ENCODE assay signal across 17 cellular contexts in genomic region chr17:44091200-44091997, GRCh38. TPM values are rescaled to one million over a fixed set of nuclear protein-coding genes. Genes with fewer than 3 reads are reported as not detected.
DNase-seq lines count a peak whose midpoint lies in the region; ATAC-seq, FAIRE-seq and TF ChIP-seq lines count a peak whose summit lies in the region.
"Had no signal": no experiment of that assay in that cellular context is flagged by ENCODE, and none has a peak within 500 bp of the region (broad histone marks: within the 10 kb centered on the region; RNA-seq: fewer than 3 reads in every experiment).

No MANE protein-coding gene starts in this region.

- no peaks in the 10 kb centered on the region for H3K9me3 ChIP-seq in HEK293 (ENCODE audit: control insufficient read depth, insufficient read depth, low read depth, low read length)
- no peaks in the 10 kb centered on the region for H3K9me3 ChIP-seq in neural progenitor cell (ENCODE audit: low read depth)
- no peaks in the 10 kb centered on the region for H3K9me3 ChIP-seq in right cardiac atrium (ENCODE audit: control insufficient read depth, low read length)

- H3K36me3 ChIP-seq in HEK293 (ENCODE audit: control insufficient read depth in 2 of 2, insufficient read depth in 1 of 2, low read length in 2 of 2) = peaks cover 0 to 35% of the 10 kb centered on the region in 2 experiments; a peak in 2 of 3 replicates
- peaks cover 11% of the 10 kb centered on the region for H3K36me3 ChIP-seq in bronchial epithelial cell (ENCODE audit: control insufficient read depth, insufficient read depth, low read length)
- no peaks in the 10 kb centered on the region for H3K36me3 ChIP-seq in neural progenitor cell

- peaks cover 49% of the 10 kb centered on the region for H3K4me1 Mint-ChIP-seq in neural progenitor cell

- 86% methylated on average over 14 of the region's 14 CpGs for WGBS in right cardiac atrium

- no peak for TF ChIP-seq CTCF in HEK293 (tag by site-specific recombination; IDR thresholded peaks at IDR 0.05)
- TF ChIP-seq CTCF in bronchial epithelial cell (IDR thresholded peaks at IDR 0.05; ENCODE audit: insufficient read depth, low read length, severe bottlenecking) = no peak
- TF ChIP-seq CTCF in neural progenitor cell (IDR thresholded peaks at IDR 0.05) = no peak
- no peak for TF ChIP-seq CTCF in coronary artery (IDR thresholded peaks at IDR 0.05)

- no peak overlapping the region for H3K4me2 ChIP-seq in neural progenitor cell
- H3K4me2 ChIP-seq: PC-9 had no signal

- H4K20me1 ChIP-seq in neural progenitor cell (ENCODE audit: low read depth) = no peaks in the 10 kb centered on the region

- CTCF ChIA-PET in HEK293 (lab: Yijun Ruan, JAX) = no interaction called here

- no peaks in the 10 kb centered on the region for H3K9me3 Mint-ChIP-seq in neural progenitor cell

- H3K27me3 ChIP-seq in bronchial epithelial cell (ENCODE audit: control insufficient read depth, insufficient read depth, low read length) (no peaks in the 10 kb centered on the region), neural progenitor cell (no peaks in the 10 kb centered on the region), right cardiac atrium (ENCODE audit: control insufficient read depth, insufficient read depth) (no peaks in the 10 kb centered on the region)

- peaks cover 7% of the 10 kb centered on the region for H3K79me2 ChIP-seq in neural progenitor cell (ENCODE audit: low read depth)

- H3K27ac Mint-ChIP-seq in neural progenitor cell = peak overlapping the region; percentile 29

- H3K4me1 ChIP-seq in HEK293 (ENCODE audit: control insufficient read depth, insufficient read depth, low read length) (peaks cover 17% of the 10 kb centered on the region), neural progenitor cell (peaks cover 25% of the 10 kb centered on the region), right cardiac atrium (ENCODE audit: control insufficient read depth, insufficient read depth, low read length) (peaks cover 9% of the 10 kb centered on the region)

- DNase-seq in bronchial epithelial cell (ENCODE audit: low read depth) (no peak), neural progenitor cell (ENCODE audit: low spot score) (no peak), right cardiac atrium (no peak), coronary artery (ENCODE audit: low spot score) (no peak)
- DNase-seq: DMS 273 treated with DMSO at 0.1 percent for 48 hours, GDM1, KG1, NCI-H1048, NCI-H2081 treated with DMSO at 0.1 percent for 48 hours, NCI-H510A, NCI-H82, PC-9 had no signal

- H2AFZ ChIP-seq in neural progenitor cell (replicated peaks) = no peak overlapping the region
- H2AFZ ChIP-seq: PC-9 had no signal

- H3K4me3 ChIP-seq in HEK293 (ENCODE audit: low read depth, low read length) (no peak overlapping the region), bronchial epithelial cell (ENCODE audit: low read depth, low read length) (no peak overlapping the region), neural progenitor cell (no peak overlapping the region), right cardiac atrium (ENCODE audit: low read length) (no peak overlapping the region), coronary artery (no peak overlapping the region)
- H3K4me3 ChIP-seq: PC-9 had no signal

- POLR2A ChIA-PET in HEK293 (lab: Yijun Ruan, JAX) = interaction anchor here (1.2 kb wide), 1 partner anchor 32 kb away, joined by 3 read pairs; the partner anchor contains the start of gene HDAC5

- H3F3A ChIP-seq in neural progenitor cell (ENCODE audit: low read depth) = peaks cover 32% of the 10 kb centered on the region

- H3K4me3 Mint-ChIP-seq in neural progenitor cell = no peak overlapping the region
- H3K4me3 Mint-ChIP-seq: CD14-positive monocyte had no signal

- peaks cover 7% of the 10 kb centered on the region for H3K27me3 Mint-ChIP-seq in neural progenitor cell (ENCODE audit: insufficient read depth, low read depth)

- ATAC-seq in right cardiac atrium = no peak
- ATAC-seq: HCT116 had no signal

- no peak overlapping the region for H3K9ac ChIP-seq in neural progenitor cell

- H3K27ac ChIP-seq in HEK293 (ENCODE audit: extremely low read depth, low read depth, low read length) (no peak overlapping the region), neural progenitor cell (no peak overlapping the region), right cardiac atrium (ENCODE audit: low read length) (no peak overlapping the region), coronary artery (no peak overlapping the region)
- H3K27ac ChIP-seq: PC-9 had no signal

- peaks cover 7% of the 10 kb centered on the region for H3K36me3 Mint-ChIP-seq in neural progenitor cell

- intact Hi-C loops in right cardiac atrium (cut with DNase I) = no loop called here

- FAIRE-seq in bronchial epithelial cell (lab: Jason Lieb, UNC) = peak; percentile 47
- FAIRE-seq: GM12891, GM18507 had no signal

TF ChIP-seq in HEK293, 187 proteins besides CTCF, POLR2A, EP300 and RAD21:
- TF ChIP-seq ZNF561 (tag by site-specific recombination; IDR thresholded peaks at IDR 0.05; ENCODE audit: borderline replicate concordance) (no peak), ZIC2 (tag by site-specific recombination; IDR thresholded peaks at IDR 0.05) (0 out of 2 replicates have a peak, but pooled peaks have one; percentile 7), ZNF16 (tag by site-specific recombination; IDR thresholded peaks at IDR 0.05; ENCODE audit: low read depth) (no peak), TRIM28 (IDR thresholded peaks at IDR 0.05; ENCODE audit: borderline replicate concordance, low read length) (no peak), ZNF202 (tag by site-specific recombination; IDR thresholded peaks at IDR 0.05; ENCODE audit: borderline replicate concordance) (no peak)
- TF ChIP-seq, protein P1, sequence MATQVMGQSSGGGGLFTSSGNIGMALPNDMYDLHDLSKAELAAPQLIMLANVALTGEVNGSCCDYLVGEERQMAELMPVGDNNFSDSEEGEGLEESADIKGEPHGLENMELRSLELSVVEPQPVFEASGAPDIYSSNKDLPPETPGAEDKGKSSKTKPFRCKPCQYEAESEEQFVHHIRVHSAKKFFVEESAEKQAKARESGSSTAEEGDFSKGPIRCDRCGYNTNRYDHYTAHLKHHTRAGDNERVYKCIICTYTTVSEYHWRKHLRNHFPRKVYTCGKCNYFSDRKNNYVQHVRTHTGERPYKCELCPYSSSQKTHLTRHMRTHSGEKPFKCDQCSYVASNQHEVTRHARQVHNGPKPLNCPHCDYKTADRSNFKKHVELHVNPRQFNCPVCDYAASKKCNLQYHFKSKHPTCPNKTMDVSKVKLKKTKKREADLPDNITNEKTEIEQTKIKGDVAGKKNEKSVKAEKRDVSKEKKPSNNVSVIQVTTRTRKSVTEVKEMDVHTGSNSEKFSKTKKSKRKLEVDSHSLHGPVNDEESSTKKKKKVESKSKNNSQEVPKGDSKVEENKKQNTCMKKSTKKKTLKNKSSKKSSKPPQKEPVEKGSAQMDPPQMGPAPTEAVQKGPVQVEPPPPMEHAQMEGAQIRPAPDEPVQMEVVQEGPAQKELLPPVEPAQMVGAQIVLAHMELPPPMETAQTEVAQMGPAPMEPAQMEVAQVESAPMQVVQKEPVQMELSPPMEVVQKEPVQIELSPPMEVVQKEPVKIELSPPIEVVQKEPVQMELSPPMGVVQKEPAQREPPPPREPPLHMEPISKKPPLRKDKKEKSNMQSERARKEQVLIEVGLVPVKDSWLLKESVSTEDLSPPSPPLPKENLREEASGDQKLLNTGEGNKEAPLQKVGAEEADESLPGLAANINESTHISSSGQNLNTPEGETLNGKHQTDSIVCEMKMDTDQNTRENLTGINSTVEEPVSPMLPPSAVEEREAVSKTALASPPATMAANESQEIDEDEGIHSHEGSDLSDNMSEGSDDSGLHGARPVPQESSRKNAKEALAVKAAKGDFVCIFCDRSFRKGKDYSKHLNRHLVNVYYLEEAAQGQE (tag by site-specific recombination; IDR thresholded peaks at IDR 0.05) = peak; percentile 55; the same call in 1 of the 2 replicates

RNA-seq across cellular contexts. Expression of gene G6PC3, which starts 20.9 kb away (rescaled TPM):
- total RNA-seq in bronchial epithelial cell = 7.6 and 9.2 TPM in 2 replicates
- 16.6 and 55.1 TPM in 2 replicates for total RNA-seq in neural progenitor cell (ENCODE audit: low replicate concordance)
- total RNA-seq in right cardiac atrium = 10 to 100 TPM; 31.9 to 46.9 (median 38.5) TPM
- polyA plus RNA-seq in right cardiac atrium = 71.4 TPM

RNA-seq across cellular contexts. Expression of gene LSM12, which starts 24.9 kb away (rescaled TPM):
- total RNA-seq in bronchial epithelial cell (18.9 and 20.3 TPM in 2 replicates), neural progenitor cell (ENCODE audit: low replicate concordance) (69.6 and 76.7 TPM in 2 replicates), right cardiac atrium (10 to 100 TPM; 44.5 to 54.9 (median 49.3) TPM)
- 35.0 TPM for polyA plus RNA-seq in right cardiac atrium

RNA-seq across cellular contexts. Expression of gene HDAC5, which starts 32.0 kb away (rescaled TPM):
- total RNA-seq in bronchial epithelial cell = 18.4 TPM in 2 replicates
- total RNA-seq in neural progenitor cell (ENCODE audit: low replicate concordance) = 23.6 and 71.0 TPM in 2 replicates
- total RNA-seq in right cardiac atrium = 10 to 100 TPM; 47.9 to 89.2 (median 74.4) TPM
- polyA plus RNA-seq in right cardiac atrium = 72.4 TPM

RNA-seq across cellular contexts. Expression of gene HROB, which starts 50.3 kb away (rescaled TPM):
- total RNA-seq in bronchial epithelial cell = 0.26 and 0.64 TPM in 2 replicates
- total RNA-seq in neural progenitor cell (ENCODE audit: low replicate concordance) = 6.5 and 11.0 TPM in 2 replicates
- 1 to 10 TPM in 1 of 4 donors, under 1 TPM in 3; 0.47 to 1.4 (median 0.76) TPM for total RNA-seq in right cardiac atrium
- 0.38 TPM for polyA plus RNA-seq in right cardiac atrium
